1 cellular context compared by ENCODE assay signal in the genomic region with DNA sequence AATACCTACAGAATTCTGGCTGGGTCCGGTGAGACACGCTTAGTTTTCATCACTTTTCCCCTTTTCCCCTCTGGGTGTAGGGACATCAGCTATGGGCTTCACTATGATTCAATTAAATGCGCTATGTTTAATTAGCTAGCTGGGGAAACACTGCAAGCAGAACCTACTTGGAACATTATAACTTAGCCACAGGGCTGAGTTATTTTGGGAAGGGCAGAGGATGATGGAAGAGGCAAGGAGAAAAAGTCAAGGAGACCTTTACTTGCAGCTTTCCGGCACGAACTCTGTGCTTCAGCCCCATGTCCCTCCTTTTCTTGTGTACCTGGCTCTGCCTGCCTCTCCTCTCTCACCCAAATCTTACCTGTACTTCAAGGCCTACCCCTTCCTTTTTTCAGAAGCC.
TF ChIP-seq lines count a peak whose summit lies in the region.

No MANE protein-coding gene starts in this region.

TF ChIP-seq in GM23338, 12 proteins besides CTCF, POLR2A, EP300 and RAD21 (continued from another document):
- TF ChIP-seq, protein P1, sequence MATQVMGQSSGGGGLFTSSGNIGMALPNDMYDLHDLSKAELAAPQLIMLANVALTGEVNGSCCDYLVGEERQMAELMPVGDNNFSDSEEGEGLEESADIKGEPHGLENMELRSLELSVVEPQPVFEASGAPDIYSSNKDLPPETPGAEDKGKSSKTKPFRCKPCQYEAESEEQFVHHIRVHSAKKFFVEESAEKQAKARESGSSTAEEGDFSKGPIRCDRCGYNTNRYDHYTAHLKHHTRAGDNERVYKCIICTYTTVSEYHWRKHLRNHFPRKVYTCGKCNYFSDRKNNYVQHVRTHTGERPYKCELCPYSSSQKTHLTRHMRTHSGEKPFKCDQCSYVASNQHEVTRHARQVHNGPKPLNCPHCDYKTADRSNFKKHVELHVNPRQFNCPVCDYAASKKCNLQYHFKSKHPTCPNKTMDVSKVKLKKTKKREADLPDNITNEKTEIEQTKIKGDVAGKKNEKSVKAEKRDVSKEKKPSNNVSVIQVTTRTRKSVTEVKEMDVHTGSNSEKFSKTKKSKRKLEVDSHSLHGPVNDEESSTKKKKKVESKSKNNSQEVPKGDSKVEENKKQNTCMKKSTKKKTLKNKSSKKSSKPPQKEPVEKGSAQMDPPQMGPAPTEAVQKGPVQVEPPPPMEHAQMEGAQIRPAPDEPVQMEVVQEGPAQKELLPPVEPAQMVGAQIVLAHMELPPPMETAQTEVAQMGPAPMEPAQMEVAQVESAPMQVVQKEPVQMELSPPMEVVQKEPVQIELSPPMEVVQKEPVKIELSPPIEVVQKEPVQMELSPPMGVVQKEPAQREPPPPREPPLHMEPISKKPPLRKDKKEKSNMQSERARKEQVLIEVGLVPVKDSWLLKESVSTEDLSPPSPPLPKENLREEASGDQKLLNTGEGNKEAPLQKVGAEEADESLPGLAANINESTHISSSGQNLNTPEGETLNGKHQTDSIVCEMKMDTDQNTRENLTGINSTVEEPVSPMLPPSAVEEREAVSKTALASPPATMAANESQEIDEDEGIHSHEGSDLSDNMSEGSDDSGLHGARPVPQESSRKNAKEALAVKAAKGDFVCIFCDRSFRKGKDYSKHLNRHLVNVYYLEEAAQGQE (IDR thresholded peaks at IDR 0.05; ENCODE audit: unreplicated experiment) = no peak
